Comparison of ENCODE assay signal across 1 cellular context in the genomic region with DNA sequence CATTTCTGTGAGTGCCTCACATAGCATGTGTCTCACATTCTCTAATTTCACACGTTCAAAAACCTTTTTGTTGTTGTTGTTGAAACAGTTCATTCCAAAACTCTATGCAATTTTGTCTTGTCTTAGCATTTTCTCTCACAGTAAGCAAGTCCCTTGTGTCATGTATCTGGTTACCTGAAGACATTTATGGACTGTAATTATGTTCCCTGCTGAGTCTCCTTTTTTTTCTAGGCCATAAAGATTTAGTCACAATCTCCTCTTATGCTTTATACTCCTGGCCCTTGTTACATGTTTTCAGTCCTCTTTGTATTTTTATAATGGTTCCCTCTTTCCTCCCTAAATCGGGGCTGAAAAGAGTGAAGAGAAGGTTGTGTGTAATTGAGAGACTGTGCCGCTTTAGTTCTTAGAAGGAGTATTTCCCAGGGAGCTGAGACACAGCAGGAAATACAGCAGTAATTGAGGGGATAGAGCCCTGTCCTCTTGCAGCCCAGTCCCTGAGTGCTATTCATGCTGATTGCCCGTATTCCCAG.
TF ChIP-seq lines count a peak whose summit lies in the region.

No MANE protein-coding gene starts in this region.

TF ChIP-seq in HEK293, 187 proteins besides CTCF, POLR2A, EP300 and RAD21 (continues in another document):
- TF ChIP-seq, protein P1, sequence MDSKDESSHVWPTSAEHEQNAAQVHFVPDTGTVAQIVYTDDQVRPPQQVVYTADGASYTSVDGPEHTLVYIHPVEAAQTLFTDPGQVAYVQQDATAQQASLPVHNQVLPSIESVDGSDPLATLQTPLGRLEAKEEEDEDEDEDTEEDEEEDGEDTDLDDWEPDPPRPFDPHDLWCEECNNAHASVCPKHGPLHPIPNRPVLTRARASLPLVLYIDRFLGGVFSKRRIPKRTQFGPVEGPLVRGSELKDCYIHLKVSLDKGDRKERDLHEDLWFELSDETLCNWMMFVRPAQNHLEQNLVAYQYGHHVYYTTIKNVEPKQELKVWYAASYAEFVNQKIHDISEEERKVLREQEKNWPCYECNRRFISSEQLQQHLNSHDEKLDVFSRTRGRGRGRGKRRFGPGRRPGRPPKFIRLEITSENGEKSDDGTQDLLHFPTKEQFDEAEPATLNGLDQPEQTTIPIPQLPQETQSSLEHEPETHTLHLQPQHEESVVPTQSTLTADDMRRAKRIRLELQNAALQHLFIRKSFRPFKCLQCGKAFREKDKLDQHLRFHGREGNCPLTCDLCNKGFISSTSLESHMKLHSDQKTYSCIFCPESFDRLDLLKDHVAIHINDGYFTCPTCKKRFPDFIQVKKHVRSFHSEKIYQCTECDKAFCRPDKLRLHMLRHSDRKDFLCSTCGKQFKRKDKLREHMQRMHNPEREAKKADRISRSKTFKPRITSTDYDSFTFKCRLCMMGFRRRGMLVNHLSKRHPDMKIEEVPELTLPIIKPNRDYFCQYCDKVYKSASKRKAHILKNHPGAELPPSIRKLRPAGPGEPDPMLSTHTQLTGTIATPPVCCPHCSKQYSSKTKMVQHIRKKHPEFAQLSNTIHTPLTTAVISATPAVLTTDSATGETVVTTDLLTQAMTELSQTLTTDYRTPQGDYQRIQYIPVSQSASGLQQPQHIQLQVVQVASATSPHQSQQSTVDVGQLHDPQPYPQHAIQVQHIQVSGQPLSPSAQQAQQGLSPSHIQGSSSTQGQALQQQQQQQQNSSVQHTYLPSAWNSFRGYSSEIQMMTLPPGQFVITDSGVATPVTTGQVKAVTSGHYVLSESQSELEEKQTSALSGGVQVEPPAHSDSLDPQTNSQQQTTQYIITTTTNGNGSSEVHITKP (tag by site-specific recombination; IDR thresholded peaks at IDR 0.05): peak; percentile 18; the same call in 1 of the 2 replicates
- TF ChIP-seq ZNF670 (tag by site-specific recombination; IDR thresholded peaks at IDR 0.05; ENCODE audit: low read depth) (no peak), OSR2 (tag by site-specific recombination; IDR thresholded peaks at IDR 0.05) (peak; percentile 49; the same call in 1 of the 2 replicates), SETDB1 (IDR thresholded peaks at IDR 0.05; ENCODE audit: insufficient read length, low read length) (no peak), ZSCAN30 (tag by site-specific recombination; IDR thresholded peaks at IDR 0.05) (peak; percentile 72; the same call in 1 of the 2 replicates), FEZF1 (tag by site-specific recombination; IDR thresholded peaks at IDR 0.05) (peak; percentile 75), BCL6B (tag by site-specific recombination; IDR thresholded peaks at IDR 0.05) (peak; percentile 78; the same call in 1 of the 2 replicates), ZBTB48 (tag by site-specific recombination; IDR thresholded peaks at IDR 0.05) (peak; percentile 58; the same call in 1 of the 2 replicates), ZNF221 (tag by site-specific recombination; IDR thresholded peaks at IDR 0.05; ENCODE audit: borderline replicate concordance) (no peak), ZNF37A (tag by site-specific recombination; IDR thresholded peaks at IDR 0.05) (no peak), ZNF555 (tag by site-specific recombination; conservative IDR thresholded peaks at IDR 0.05) (no peak), ZNF843 (tag by site-specific recombination; IDR thresholded peaks at IDR 0.05) (peak; percentile 74), ZNF837 (tag by site-specific recombination; IDR thresholded peaks at IDR 0.05) (no peak), ZNF366 (tag by site-specific recombination; conservative IDR thresholded peaks at IDR 0.05) (peak; percentile 51), ZNF175 (tag by site-specific recombination; IDR thresholded peaks at IDR 0.05) (no peak), ZBTB20 (tag by site-specific recombination; IDR thresholded peaks at IDR 0.05) (peak; percentile 14; the same call in 1 of the 2 replicates), AEBP2 (tag by site-specific recombination; IDR thresholded peaks at IDR 0.05; ENCODE audit: borderline replicate concordance) (no peak), SP7 (tag by site-specific recombination; IDR thresholded peaks at IDR 0.05) (peak; percentile 93), IKZF3 (tag by site-specific recombination; IDR thresholded peaks at IDR 0.05) (peak; percentile 72; the same call in 1 of the 2 replicates), SCRT1 (tag by site-specific recombination; IDR thresholded peaks at IDR 0.05; ENCODE audit: borderline replicate concordance) (no peak), ZNF169 (tag by site-specific recombination; IDR thresholded peaks at IDR 0.05) (no peak), ZNF121 (tag by site-specific recombination; IDR thresholded peaks at IDR 0.05) (0 out of 2 replicates have a peak, but pooled peaks have one; percentile 10), PRDM4 (tag by site-specific recombination; IDR thresholded peaks at IDR 0.05) (no peak; the same call in none of the 2 replicates), REPIN1 (tag by site-specific recombination; IDR thresholded peaks at IDR 0.05; ENCODE audit: low read depth) (no peak), ZBTB17 (tag by site-specific recombination; IDR thresholded peaks at IDR 0.05) (0 out of 2 replicates have a peak, but pooled peaks have one; percentile 2), KLF10 (tag by site-specific recombination; IDR thresholded peaks at IDR 0.05) (no peak), ZNF558 (tag by site-specific recombination; IDR thresholded peaks at IDR 0.05) (no peak), ZNF362 (tag by site-specific recombination; IDR thresholded peaks at IDR 0.05) (peak; percentile 73; the same call in 1 of the 2 replicates), ZNF610 (tag by site-specific recombination; IDR thresholded peaks at IDR 0.05; ENCODE audit: borderline replicate concordance) (peak; percentile 50; the same call in 1 of the 2 replicates), ZBTB1 (tag by site-specific recombination; IDR thresholded peaks at IDR 0.05) (no peak), ZNF223 (tag by site-specific recombination; IDR thresholded peaks at IDR 0.05) (no peak), ZNF423 (tag by site-specific recombination; IDR thresholded peaks at IDR 0.05) (no peak), ZNF211 (tag by site-specific recombination; IDR thresholded peaks at IDR 0.05; ENCODE audit: low read depth) (no peak), EGR2 (tag by site-specific recombination; IDR thresholded peaks at IDR 0.05; ENCODE audit: low read depth) (no peak), ZNF549 (tag by site-specific recombination; IDR thresholded peaks at IDR 0.05) (0 out of 2 replicates have a peak, but pooled peaks have one; percentile 25), HIC1 (tag by site-specific recombination; IDR thresholded peaks at IDR 0.05) (0 out of 2 replicates have a peak, but pooled peaks have one; percentile 22), ZBTB8A (tag by site-specific recombination; IDR thresholded peaks at IDR 0.05) (no peak; the same call in 1 of the 2 replicates)
- TF ChIP-seq, protein P2, sequence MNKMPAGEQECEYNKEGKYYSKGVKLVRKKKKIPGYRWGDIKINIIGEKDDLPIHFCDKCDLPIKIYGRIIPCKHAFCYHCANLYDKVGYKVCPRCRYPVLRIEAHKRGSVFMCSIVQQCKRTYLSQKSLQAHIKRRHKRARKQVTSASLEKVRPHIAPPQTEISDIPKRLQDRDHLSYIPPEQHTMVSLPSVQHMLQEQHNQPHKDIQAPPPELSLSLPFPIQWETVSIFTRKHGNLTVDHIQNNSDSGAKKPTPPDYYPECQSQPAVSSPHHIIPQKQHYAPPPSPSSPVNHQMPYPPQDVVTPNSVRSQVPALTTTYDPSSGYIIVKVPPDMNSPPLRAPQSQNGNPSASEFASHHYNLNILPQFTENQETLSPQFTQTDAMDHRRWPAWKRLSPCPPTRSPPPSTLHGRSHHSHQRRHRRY (tag by site-specific recombination; IDR thresholded peaks at IDR 0.05): no peak
- TF ChIP-seq, protein P3, sequence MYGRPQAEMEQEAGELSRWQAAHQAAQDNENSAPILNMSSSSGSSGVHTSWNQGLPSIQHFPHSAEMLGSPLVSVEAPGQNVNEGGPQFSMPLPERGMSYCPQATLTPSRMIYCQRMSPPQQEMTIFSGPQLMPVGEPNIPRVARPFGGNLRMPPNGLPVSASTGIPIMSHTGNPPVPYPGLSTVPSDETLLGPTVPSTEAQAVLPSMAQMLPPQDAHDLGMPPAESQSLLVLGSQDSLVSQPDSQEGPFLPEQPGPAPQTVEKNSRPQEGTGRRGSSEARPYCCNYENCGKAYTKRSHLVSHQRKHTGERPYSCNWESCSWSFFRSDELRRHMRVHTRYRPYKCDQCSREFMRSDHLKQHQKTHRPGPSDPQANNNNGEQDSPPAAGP (tag by site-specific recombination; IDR thresholded peaks at IDR 0.05): no peak
- TF ChIP-seq, protein P4, sequence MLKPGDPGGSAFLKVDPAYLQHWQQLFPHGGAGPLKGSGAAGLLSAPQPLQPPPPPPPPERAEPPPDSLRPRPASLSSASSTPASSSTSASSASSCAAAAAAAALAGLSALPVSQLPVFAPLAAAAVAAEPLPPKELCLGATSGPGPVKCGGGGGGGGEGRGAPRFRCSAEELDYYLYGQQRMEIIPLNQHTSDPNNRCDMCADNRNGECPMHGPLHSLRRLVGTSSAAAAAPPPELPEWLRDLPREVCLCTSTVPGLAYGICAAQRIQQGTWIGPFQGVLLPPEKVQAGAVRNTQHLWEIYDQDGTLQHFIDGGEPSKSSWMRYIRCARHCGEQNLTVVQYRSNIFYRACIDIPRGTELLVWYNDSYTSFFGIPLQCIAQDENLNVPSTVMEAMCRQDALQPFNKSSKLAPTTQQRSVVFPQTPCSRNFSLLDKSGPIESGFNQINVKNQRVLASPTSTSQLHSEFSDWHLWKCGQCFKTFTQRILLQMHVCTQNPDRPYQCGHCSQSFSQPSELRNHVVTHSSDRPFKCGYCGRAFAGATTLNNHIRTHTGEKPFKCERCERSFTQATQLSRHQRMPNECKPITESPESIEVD (tag by site-specific recombination; IDR thresholded peaks at IDR 0.05): peak; percentile 90
- TF ChIP-seq, protein P5, sequence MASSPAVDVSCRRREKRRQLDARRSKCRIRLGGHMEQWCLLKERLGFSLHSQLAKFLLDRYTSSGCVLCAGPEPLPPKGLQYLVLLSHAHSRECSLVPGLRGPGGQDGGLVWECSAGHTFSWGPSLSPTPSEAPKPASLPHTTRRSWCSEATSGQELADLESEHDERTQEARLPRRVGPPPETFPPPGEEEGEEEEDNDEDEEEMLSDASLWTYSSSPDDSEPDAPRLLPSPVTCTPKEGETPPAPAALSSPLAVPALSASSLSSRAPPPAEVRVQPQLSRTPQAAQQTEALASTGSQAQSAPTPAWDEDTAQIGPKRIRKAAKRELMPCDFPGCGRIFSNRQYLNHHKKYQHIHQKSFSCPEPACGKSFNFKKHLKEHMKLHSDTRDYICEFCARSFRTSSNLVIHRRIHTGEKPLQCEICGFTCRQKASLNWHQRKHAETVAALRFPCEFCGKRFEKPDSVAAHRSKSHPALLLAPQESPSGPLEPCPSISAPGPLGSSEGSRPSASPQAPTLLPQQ (tag by site-specific recombination; IDR thresholded peaks at IDR 0.05): no peak
